12 cellular contexts compared by ENCODE assay signal in the genomic region with DNA sequence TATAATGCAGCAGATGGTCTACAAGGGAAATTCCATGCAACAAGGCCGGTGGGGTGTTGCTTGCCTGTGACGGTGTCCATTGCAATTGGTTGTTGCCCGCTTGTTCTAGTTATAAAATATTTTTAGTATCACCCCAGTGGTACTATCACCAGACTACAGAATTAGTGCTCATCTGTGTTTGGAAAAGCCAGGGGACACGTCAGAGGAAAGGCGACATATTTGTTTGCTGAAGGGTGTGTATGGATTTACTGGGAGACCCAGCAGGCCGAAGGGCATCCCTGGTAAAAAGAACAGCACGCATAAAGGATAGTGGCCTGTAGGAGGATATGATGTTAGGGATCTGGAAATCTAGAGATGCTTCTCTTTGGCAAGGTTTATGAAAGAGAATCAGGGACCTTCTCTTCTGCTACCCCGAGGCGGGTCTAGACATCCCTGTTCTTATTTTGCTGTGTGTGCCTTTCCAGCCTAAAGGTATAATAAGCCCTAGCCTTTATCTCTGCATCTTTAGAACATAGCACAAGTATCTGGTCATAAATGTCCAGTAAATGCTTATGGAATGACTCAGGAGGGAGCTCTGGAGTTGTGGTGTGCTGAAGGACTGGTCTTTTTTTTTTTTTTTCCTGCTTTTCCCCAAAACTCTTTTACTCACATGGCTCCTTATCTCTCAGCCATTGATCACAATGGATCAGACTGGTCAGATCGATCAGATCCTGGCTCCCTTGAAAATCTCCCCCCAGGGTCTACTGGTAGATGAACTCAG.
DNase-seq lines count a peak whose midpoint lies in the region; ATAC-seq and TF ChIP-seq lines count a peak whose summit lies in the region.
"Had no signal": no experiment of that assay in that cellular context is flagged by ENCODE, and none has a peak within 500 bp of the region (broad histone marks: within the 10 kb centered on the region; RNA-seq: fewer than 3 reads in every experiment).

No MANE protein-coding gene starts in this region.

- no peak overlapping the region for H3K27ac ChIP-seq in mammary epithelial cell (ENCODE audit: insufficient read depth, low read depth, low read length)
- H3K27ac ChIP-seq: thyroid gland had no signal

- peaks cover 33% of the 10 kb centered on the region for H3K79me2 ChIP-seq in mammary epithelial cell (ENCODE audit: insufficient read depth, low read length)

- dilution Hi-C loops in mammary epithelial cell (cut with HindIII; ENCODE audit: low sequenced_read_pairs): no loop called here

- no peak overlapping the region for H2AFZ ChIP-seq in mammary epithelial cell (ENCODE audit: low read depth, low read length)

- ATAC-seq in HG02798 (IDR thresholded peaks at IDR 0.05; ENCODE audit: poor library complexity, unreplicated experiment) (no peak), GM21528 (IDR thresholded peaks at IDR 0.05; ENCODE audit: low FRiP score, unreplicated experiment) (no peak)

- peaks cover 1% of the 10 kb centered on the region for H3K27me3 Mint-ChIP-seq in activated T-cell treated with anti-CD3 and anti-CD28 coated beads, Interleukin-2, amount 50 U/mL, for 24 hours
- no peaks in the 10 kb centered on the region for H3K27me3 Mint-ChIP-seq in activated CD4-positive, alpha-beta T cell treated with anti-CD3 and anti-CD28 coated beads, Interleukin-2, amount 10 ng/mL, durations not matched to agents 7 days and 5 days
- H3K27me3 Mint-ChIP-seq: dendritic cell treated with granulocyte-macrophage colony-stimulating factor and Interleukin-4, amounts not matched to agents 40 ng/mL and 50 ng/mL, for 4 days had no signal

- peaks cover 22% of the 10 kb centered on the region for H3K4me1 ChIP-seq in mammary epithelial cell (ENCODE audit: insufficient read depth, low read length)

- H3K27ac Mint-ChIP-seq in activated T-cell treated with anti-CD3 and anti-CD28 coated beads, Interleukin-2, amount 50 U/mL, for 24 hours: no peak overlapping the region
- no peak overlapping the region for H3K27ac Mint-ChIP-seq in activated CD4-positive, alpha-beta T cell treated with anti-CD3 and anti-CD28 coated beads, Interleukin-2, amount 10 ng/mL, durations not matched to agents 7 days and 5 days
- H3K27ac Mint-ChIP-seq: dendritic cell treated with granulocyte-macrophage colony-stimulating factor and Interleukin-4, amounts not matched to agents 40 ng/mL and 50 ng/mL, for 4 days; T-helper 1 cell treated with Interleukin-12 subunit alpha and Interleukin-12 subunit beta and Interleukin-4 antibody, amounts not matched to agents 30 μg/mL and 1 μg/mL, for 36 hours had no signal

- POLR2A ChIA-PET in activated CD4-positive, alpha-beta T cell treated with anti-CD3 and anti-CD28 coated beads, Interleukin-2, amount 10 ng/mL, durations not matched to agents 7 days and 5 days (lab: Charles Lee): no interaction called here

- no peaks in the 10 kb centered on the region for H3K9me3 ChIP-seq in mammary epithelial cell (replicated peaks; ENCODE audit: insufficient read depth, low read length)
- H3K9me3 ChIP-seq: thyroid gland had no signal

- intact Hi-C loops in mammary epithelial cell (cut with micrococcal nuclease): no loop called here

- in situ Hi-C loops in mammary epithelial cell (cut with MboI; ENCODE audit: low sequenced_read_pairs in 2 of 2): loop anchor here in 1 of 2 donors (25.0 kb wide), 1 partner anchor 228 kb away; no protein-coding TSS in a partner anchor

- H3K36me3 Mint-ChIP-seq in activated T-cell treated with anti-CD3 and anti-CD28 coated beads, Interleukin-2, amount 50 U/mL, for 24 hours (ENCODE audit: low read depth): no peaks in the 10 kb centered on the region
- no peaks in the 10 kb centered on the region for H3K36me3 Mint-ChIP-seq in activated CD4-positive, alpha-beta T cell treated with anti-CD3 and anti-CD28 coated beads, Interleukin-2, amount 10 ng/mL, durations not matched to agents 7 days and 5 days (ENCODE audit: low read depth)

- H3K36me3 ChIP-seq in mammary epithelial cell (ENCODE audit: insufficient read depth, low read length): no peaks in the 10 kb centered on the region
- H3K36me3 ChIP-seq: thyroid gland had no signal

- no peak overlapping the region for H3K4me3 ChIP-seq in mammary epithelial cell (replicated peaks in 1 of 3; ENCODE audit: insufficient read depth in 1 of 3, low read depth in 2 of 3, low read length in 3 of 3)
- H3K4me3 ChIP-seq: thyroid gland had no signal

- no peaks in the 10 kb centered on the region for H4K20me1 ChIP-seq in mammary epithelial cell (ENCODE audit: insufficient read depth, low read length)

- CTCF ChIA-PET in mammary epithelial cell (lab: Charles Lee; ENCODE audit: low non-redundant PET): interaction anchor here (0.6 to 1.0 kb wide), 3 partner anchors 11 to 213 kb away, joined by 3 to 7 read pairs (median 3); no protein-coding TSS in a partner anchor
- CTCF ChIA-PET in activated CD4-positive, alpha-beta T cell treated with anti-CD3 and anti-CD28 coated beads, Interleukin-2, amount 10 ng/mL, durations not matched to agents 7 days and 5 days (lab: Charles Lee): no interaction called here

- no peaks in the 10 kb centered on the region for H3K4me1 Mint-ChIP-seq in activated T-cell treated with anti-CD3 and anti-CD28 coated beads, Interleukin-2, amount 50 U/mL, for 24 hours (ENCODE audit: low read depth)
- H3K4me1 Mint-ChIP-seq in activated CD4-positive, alpha-beta T cell treated with anti-CD3 and anti-CD28 coated beads, Interleukin-2, amount 10 ng/mL, durations not matched to agents 7 days and 5 days: no peaks in the 10 kb centered on the region

- no peak overlapping the region for H3K9ac ChIP-seq in mammary epithelial cell (ENCODE audit: insufficient read depth, low read length)

- H3K27me3 ChIP-seq in mammary epithelial cell (ENCODE audit: insufficient read depth, low read length): no peaks in the 10 kb centered on the region
- H3K27me3 ChIP-seq: thyroid gland had no signal

- no TSS peak for BruUV-seq in mammary epithelial cell (replicated peaks; lab: Mats Ljungman, UMichigan)

- 80% methylated on average over 10 of the region's 10 CpGs for WGBS in mammary epithelial cell (ENCODE audit: low coverage, missing lambda C conversion rate)

- H3K9me3 Mint-ChIP-seq in activated T-cell treated with anti-CD3 and anti-CD28 coated beads, Interleukin-2, amount 50 U/mL, for 24 hours: no peaks in the 10 kb centered on the region
- H3K9me3 Mint-ChIP-seq in activated CD4-positive, alpha-beta T cell treated with anti-CD3 and anti-CD28 coated beads, Interleukin-2, amount 10 ng/mL, durations not matched to agents 7 days and 5 days: no peaks in the 10 kb centered on the region
- H3K9me3 Mint-ChIP-seq: dendritic cell treated with granulocyte-macrophage colony-stimulating factor and Interleukin-4, amounts not matched to agents 40 ng/mL and 50 ng/mL, for 4 days; T-helper 1 cell treated with Interleukin-12 subunit alpha and Interleukin-12 subunit beta and Interleukin-4 antibody, amounts not matched to agents 30 μg/mL and 1 μg/mL, for 36 hours had no signal

- TF ChIP-seq CTCF in mammary epithelial cell (conservative IDR thresholded peaks at IDR 0.05 in 1 of 2, IDR thresholded peaks at IDR 0.05 in 1 of 2; ENCODE audit: extremely low read depth in 1 of 2, insufficient read depth in 1 of 2, low read depth in 1 of 2, low read length in 2 of 2): no peak

- DNase-seq in COLO829 (ENCODE audit: low spot score): peak; percentile 74
- DNase-seq in LoVo (ENCODE audit: low spot score): peak; percentile 62
- peak; percentile 79 for DNase-seq in mammary epithelial cell
- peak; percentile 65 for DNase-seq in kidney glomerular epithelial cell (lab: John Stamatoyannopoulos, UW)
- no peak for DNase-seq in activated T-cell treated with anti-CD3 and anti-CD28 coated beads, Interleukin-2, amount 50 U/mL, for 24 hours
- DNase-seq in activated CD4-positive, alpha-beta T cell treated with anti-CD3 and anti-CD28 coated beads, Interleukin-2, amount 10 ng/mL, durations not matched to agents 7 days and 5 days: no peak
- DNase-seq: KBM-7, thyroid gland had no signal

- H3K4me2 ChIP-seq in mammary epithelial cell (ENCODE audit: insufficient read depth, low read depth, low read length): peak overlapping the region; percentile 7

- no peak overlapping the region for H3K4me3 Mint-ChIP-seq in activated T-cell treated with anti-CD3 and anti-CD28 coated beads, Interleukin-2, amount 50 U/mL, for 24 hours
- no peak overlapping the region for H3K4me3 Mint-ChIP-seq in activated CD4-positive, alpha-beta T cell treated with anti-CD3 and anti-CD28 coated beads, Interleukin-2, amount 10 ng/mL, durations not matched to agents 7 days and 5 days
- H3K4me3 Mint-ChIP-seq: dendritic cell treated with granulocyte-macrophage colony-stimulating factor and Interleukin-4, amounts not matched to agents 40 ng/mL and 50 ng/mL, for 4 days; T-helper 1 cell treated with Interleukin-12 subunit alpha and Interleukin-12 subunit beta and Interleukin-4 antibody, amounts not matched to agents 30 μg/mL and 1 μg/mL, for 36 hours had no signal

Comparison
In these comparisons a context has a peak if more than half of its experiments do, and no peak if none do; other contexts are left out.
1. DNase-seq: peak in COLO829 (single experiment), LoVo (single experiment), mammary epithelial cell (single experiment) and kidney glomerular epithelial cell (single experiment); none in activated T-cell treated with anti-CD3 and anti-CD28 coated beads, Interleukin-2, amount 50 U/mL, for 24 hours (single experiment) and activated CD4-positive, alpha-beta T cell treated with anti-CD3 and anti-CD28 coated beads, Interleukin-2, amount 10 ng/mL, durations not matched to agents 7 days and 5 days (single experiment).